1 cellular context compared by ENCODE assay signal in the genomic region with DNA sequence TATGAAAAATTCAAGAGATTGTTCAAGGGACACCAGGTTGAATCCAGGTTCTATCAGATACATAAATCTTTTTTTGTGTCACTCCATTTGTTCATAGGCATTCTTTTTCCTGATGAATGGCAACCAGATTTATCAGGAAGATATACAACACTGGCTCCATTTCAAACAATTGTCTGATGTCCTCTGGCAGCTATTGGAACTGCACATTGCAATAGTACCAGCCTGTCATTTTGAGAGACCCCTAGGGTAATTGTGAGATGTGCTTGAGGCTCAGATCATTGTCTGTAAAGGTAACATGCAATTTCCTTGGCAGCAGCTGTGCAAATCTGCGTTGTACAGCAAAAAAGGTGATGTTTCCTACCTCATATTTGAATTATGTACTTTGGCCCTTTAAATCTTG.
TF ChIP-seq lines count a peak whose summit lies in the region.

No MANE protein-coding gene starts in this region.

TF ChIP-seq in GM12878, 131 proteins besides CTCF, POLR2A, EP300 and RAD21:
- TF ChIP-seq IKZF2 (IDR thresholded peaks at IDR 0.05) (no peak), TAF1 (IDR thresholded peaks at IDR 0.05; ENCODE audit: borderline replicate concordance, low read depth, low read length) (no peak), ZNF207 (IDR thresholded peaks at IDR 0.05; ENCODE audit: borderline replicate concordance) (no peak), NFIC (IDR thresholded peaks at IDR 0.05; ENCODE audit: low read depth, low read length) (no peak), MLLT1 (IDR thresholded peaks at IDR 0.05) (no peak), GABPA (IDR thresholded peaks at IDR 0.05; ENCODE audit: low read depth) (no peak), MEF2A (IDR thresholded peaks at IDR 0.05; ENCODE audit: insufficient read depth, low read depth, low read length) (no peak), SMARCA5 (IDR thresholded peaks at IDR 0.05) (no peak), CHD2 (IDR thresholded peaks at IDR 0.05; ENCODE audit: borderline replicate concordance, low read depth, low read length) (no peak), HDAC2 (IDR thresholded peaks at IDR 0.05) (no peak), EZH2 (IDR thresholded peaks at IDR 0.05; ENCODE audit: borderline replicate concordance, control insufficient read depth, low read depth, low read length) (no peak), CHD1 (IDR thresholded peaks at IDR 0.05; ENCODE audit: low read depth, low read length) (no peak), WRNIP1 (IDR thresholded peaks at IDR 0.05; ENCODE audit: borderline replicate concordance, low read depth, low read length) (no peak), RBBP5 (conservative IDR thresholded peaks at IDR 0.05) (no peak)
- TF ChIP-seq, protein P1, sequence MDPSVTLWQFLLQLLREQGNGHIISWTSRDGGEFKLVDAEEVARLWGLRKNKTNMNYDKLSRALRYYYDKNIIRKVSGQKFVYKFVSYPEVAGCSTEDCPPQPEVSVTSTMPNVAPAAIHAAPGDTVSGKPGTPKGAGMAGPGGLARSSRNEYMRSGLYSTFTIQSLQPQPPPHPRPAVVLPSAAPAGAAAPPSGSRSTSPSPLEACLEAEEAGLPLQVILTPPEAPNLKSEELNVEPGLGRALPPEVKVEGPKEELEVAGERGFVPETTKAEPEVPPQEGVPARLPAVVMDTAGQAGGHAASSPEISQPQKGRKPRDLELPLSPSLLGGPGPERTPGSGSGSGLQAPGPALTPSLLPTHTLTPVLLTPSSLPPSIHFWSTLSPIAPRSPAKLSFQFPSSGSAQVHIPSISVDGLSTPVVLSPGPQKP (IDR thresholded peaks at IDR 0.05; ENCODE audit: low read depth, low read length): no peak
- TF ChIP-seq, protein P2, sequence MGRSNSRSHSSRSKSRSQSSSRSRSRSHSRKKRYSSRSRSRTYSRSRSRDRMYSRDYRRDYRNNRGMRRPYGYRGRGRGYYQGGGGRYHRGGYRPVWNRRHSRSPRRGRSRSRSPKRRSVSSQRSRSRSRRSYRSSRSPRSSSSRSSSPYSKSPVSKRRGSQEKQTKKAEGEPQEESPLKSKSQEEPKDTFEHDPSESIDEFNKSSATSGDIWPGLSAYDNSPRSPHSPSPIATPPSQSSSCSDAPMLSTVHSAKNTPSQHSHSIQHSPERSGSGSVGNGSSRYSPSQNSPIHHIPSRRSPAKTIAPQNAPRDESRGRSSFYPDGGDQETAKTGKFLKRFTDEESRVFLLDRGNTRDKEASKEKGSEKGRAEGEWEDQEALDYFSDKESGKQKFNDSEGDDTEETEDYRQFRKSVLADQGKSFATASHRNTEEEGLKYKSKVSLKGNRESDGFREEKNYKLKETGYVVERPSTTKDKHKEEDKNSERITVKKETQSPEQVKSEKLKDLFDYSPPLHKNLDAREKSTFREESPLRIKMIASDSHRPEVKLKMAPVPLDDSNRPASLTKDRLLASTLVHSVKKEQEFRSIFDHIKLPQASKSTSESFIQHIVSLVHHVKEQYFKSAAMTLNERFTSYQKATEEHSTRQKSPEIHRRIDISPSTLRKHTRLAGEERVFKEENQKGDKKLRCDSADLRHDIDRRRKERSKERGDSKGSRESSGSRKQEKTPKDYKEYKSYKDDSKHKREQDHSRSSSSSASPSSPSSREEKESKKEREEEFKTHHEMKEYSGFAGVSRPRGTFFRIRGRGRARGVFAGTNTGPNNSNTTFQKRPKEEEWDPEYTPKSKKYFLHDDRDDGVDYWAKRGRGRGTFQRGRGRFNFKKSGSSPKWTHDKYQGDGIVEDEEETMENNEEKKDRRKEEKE (IDR thresholded peaks at IDR 0.05): no peak
- TF ChIP-seq, protein P3, sequence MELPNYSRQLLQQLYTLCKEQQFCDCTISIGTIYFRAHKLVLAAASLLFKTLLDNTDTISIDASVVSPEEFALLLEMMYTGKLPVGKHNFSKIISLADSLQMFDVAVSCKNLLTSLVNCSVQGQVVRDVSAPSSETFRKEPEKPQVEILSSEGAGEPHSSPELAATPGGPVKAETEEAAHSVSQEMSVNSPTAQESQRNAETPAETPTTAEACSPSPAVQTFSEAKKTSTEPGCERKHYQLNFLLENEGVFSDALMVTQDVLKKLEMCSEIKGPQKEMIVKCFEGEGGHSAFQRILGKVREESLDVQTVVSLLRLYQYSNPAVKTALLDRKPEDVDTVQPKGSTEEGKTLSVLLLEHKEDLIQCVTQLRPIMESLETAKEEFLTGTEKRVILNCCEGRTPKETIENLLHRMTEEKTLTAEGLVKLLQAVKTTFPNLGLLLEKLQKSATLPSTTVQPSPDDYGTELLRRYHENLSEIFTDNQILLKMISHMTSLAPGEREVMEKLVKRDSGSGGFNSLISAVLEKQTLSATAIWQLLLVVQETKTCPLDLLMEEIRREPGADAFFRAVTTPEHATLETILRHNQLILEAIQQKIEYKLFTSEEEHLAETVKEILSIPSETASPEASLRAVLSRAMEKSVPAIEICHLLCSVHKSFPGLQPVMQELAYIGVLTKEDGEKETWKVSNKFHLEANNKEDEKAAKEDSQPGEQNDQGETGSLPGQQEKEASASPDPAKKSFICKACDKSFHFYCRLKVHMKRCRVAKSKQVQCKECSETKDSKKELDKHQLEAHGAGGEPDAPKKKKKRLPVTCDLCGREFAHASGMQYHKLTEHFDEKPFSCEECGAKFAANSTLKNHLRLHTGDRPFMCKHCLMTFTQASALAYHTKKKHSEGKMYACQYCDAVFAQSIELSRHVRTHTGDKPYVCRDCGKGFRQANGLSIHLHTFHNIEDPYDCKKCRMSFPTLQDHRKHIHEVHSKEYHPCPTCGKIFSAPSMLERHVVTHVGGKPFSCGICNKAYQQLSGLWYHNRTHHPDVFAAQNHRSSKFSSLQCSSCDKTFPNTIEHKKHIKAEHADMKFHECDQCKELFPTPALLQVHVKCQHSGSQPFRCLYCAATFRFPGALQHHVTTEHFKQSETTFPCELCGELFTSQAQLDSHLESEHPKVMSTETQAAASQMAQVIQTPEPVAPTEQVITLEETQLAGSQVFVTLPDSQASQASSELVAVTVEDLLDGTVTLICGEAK (IDR thresholded peaks at IDR 0.05; ENCODE audit: borderline replicate concordance): no peak
- TF ChIP-seq, protein P4, sequence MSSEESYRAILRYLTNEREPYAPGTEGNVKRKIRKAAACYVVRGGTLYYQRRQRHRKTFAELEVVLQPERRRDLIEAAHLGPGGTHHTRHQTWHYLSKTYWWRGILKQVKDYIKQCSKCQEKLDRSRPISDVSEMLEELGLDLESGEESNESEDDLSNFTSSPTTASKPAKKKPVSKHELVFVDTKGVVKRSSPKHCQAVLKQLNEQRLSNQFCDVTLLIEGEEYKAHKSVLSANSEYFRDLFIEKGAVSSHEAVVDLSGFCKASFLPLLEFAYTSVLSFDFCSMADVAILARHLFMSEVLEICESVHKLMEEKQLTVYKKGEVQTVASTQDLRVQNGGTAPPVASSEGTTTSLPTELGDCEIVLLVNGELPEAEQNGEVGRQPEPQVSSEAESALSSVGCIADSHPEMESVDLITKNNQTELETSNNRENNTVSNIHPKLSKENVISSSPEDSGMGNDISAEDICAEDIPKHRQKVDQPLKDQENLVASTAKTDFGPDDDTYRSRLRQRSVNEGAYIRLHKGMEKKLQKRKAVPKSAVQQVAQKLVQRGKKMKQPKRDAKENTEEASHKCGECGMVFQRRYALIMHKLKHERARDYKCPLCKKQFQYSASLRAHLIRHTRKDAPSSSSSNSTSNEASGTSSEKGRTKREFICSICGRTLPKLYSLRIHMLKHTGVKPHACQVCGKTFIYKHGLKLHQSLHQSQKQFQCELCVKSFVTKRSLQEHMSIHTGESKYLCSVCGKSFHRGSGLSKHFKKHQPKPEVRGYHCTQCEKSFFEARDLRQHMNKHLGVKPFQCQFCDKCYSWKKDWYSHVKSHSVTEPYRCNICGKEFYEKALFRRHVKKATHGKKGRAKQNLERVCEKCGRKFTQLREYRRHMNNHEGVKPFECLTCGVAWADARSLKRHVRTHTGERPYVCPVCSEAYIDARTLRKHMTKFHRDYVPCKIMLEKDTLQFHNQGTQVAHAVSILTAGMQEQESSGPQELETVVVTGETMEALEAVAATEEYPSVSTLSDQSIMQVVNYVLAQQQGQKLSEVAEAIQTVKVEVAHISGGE (CRISPR knock-in tag; IDR thresholded peaks at IDR 0.05): no peak
- TF ChIP-seq, protein P5, sequence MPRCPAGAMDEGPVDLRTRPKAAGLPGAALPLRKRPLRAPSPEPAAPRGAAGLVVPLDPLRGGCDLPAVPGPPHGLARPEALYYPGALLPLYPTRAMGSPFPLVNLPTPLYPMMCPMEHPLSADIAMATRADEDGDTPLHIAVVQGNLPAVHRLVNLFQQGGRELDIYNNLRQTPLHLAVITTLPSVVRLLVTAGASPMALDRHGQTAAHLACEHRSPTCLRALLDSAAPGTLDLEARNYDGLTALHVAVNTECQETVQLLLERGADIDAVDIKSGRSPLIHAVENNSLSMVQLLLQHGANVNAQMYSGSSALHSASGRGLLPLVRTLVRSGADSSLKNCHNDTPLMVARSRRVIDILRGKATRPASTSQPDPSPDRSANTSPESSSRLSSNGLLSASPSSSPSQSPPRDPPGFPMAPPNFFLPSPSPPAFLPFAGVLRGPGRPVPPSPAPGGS (IDR thresholded peaks at IDR 0.05; ENCODE audit: borderline replicate concordance, insufficient read depth, low read depth, low read length, poor library complexity, severe bottlenecking): no peak
- TF ChIP-seq, protein P6, sequence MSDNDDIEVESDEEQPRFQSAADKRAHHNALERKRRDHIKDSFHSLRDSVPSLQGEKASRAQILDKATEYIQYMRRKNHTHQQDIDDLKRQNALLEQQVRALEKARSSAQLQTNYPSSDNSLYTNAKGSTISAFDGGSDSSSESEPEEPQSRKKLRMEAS (IDR thresholded peaks at IDR 0.05; ENCODE audit: low read depth, low read length): no peak
